ENCODE assay signal across 8 cellular contexts in the genomic region with DNA sequence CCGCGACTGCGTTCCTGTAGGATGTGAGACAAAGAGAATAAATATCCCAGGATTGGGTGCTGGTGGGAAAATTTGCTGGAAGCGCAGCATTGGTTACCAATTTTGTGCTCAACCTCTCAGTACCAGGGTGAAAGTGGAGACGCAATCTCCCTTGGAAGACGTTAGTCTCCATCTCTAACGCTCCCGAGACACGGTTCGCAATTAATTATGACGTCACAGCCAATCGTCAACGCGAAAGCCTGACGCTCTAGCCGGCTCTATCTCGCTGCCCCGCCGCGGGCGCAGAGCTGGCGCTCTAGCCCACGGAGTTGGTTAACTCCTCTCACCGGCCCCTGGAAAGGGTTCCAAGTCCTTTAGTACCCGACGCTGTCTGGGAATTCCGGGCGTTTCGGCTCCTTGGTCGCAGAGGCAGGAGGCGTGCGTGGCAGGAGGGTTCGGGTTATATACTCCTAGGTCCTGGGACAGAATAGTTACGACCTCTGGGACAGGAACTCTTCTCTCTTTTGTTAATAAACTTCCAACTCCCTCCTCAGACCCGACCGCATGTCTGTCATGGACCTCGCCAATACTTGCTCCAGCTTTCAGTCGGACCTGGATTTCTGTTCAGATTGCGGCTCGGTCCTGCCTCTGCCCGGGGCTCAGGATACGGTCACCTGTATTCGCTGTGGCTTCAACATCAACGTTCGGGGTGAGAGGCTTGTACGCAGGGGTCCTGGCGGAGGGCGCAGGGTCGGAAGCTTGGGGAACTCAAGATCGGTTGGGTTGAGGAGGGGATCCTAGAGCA. TPM values are rescaled to one million over a fixed set of nuclear protein-coding genes. Genes with fewer than 3 reads are reported as not detected.
DNase-seq lines count a peak whose midpoint lies in the region; ATAC-seq lines count a peak whose summit lies in the region.

A gene with protein sequence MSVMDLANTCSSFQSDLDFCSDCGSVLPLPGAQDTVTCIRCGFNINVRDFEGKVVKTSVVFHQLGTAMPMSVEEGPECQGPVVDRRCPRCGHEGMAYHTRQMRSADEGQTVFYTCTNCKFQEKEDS (plus strand): TSS at position 284 of the 784 bp plus-strand sequence. CDS start 260 bp downstream, at position 544.

- ATAC-seq in GM18502 (IDR thresholded peaks at IDR 0.05; ENCODE audit: poor library complexity, unreplicated experiment) (peak; percentile 90), HG02973 (IDR thresholded peaks at IDR 0.05; ENCODE audit: unreplicated experiment) (peak; percentile 82), HG03039 (IDR thresholded peaks at IDR 0.05; ENCODE audit: unreplicated experiment) (no peak)

- DNase-seq in NCI-H2081 (lab: John Stamatoyannopoulos, UW) (peak; percentile 92 to 98), T1000 (lab: John Stamatoyannopoulos, UW) (peak; percentile 83), astrocyte of the hippocampus (ENCODE audit: low read depth, low spot score) (peak; percentile 99), hepatic stellate cell (ENCODE audit: low spot score) (peak; percentile 92), renal cortical epithelial cell (ENCODE audit: low read depth) (peak; percentile 92)

RNA-seq across cellular contexts. Expression of the gene that starts here (rescaled TPM):
- 12.3 and 32.3 TPM in 2 replicates for total RNA-seq in renal cortical epithelial cell
